1 cellular context compared by ENCODE assay signal in genomic region chr15:96409231-96410138, GRCh38.
TF ChIP-seq lines count a peak whose summit lies in the region.

No MANE protein-coding gene starts in this region.

TF ChIP-seq in H1, 55 proteins besides CTCF, POLR2A, EP300 and RAD21:
- TF ChIP-seq EZH2 (IDR thresholded peaks at IDR 0.05; ENCODE audit: low read depth, low read length, severe bottlenecking) (peak; percentile 97), SUZ12 (IDR thresholded peaks at IDR 0.05; ENCODE audit: low read length) (peak; percentile 94), SIN3A (conservative IDR thresholded peaks at IDR 0.05 in 1 of 2, IDR thresholded peaks at IDR 0.05 in 1 of 2; ENCODE audit: low read depth in 1 of 2, low read length in 2 of 2) (no peak), RNF2 (IDR thresholded peaks at IDR 0.05; ENCODE audit: borderline replicate concordance, low read depth, low read length, missing control alignments, poor library complexity, severe bottlenecking) (peak; percentile 72), SP1 (IDR thresholded peaks at IDR 0.05; ENCODE audit: low read depth, low read length) (no peak)
